ENCODE assay signal across 10 cellular contexts in genomic region chr20:20010639-20011500, GRCh38. TPM values are rescaled to one million over a fixed set of nuclear protein-coding genes. Genes with fewer than 3 reads are reported as not detected.
DNase-seq lines count a peak whose midpoint lies in the region; TF ChIP-seq lines count a peak whose summit lies in the region.
"Had no signal": no experiment of that assay in that cellular context is flagged by ENCODE, and none has a peak within 500 bp of the region (broad histone marks: within the 10 kb centered on the region; RNA-seq: fewer than 3 reads in every experiment).

No MANE protein-coding gene starts in this region.

- DNase-seq in AG08396 (ENCODE audit: low spot score), result peak; percentile 28
- peak; percentile 79 for DNase-seq in NCI-H1694 (lab: John Stamatoyannopoulos, UW)
- no peak for DNase-seq in chondrocyte (ENCODE audit: low spot score)
- peak; percentile 30 for DNase-seq in midbrain (lab: John Stamatoyannopoulos, UW)
- DNase-seq in H7, result no peak
- no peak for DNase-seq in NK-92 treated with Interleukin-12 subunit alpha and Interleukin-12 subunit beta, amount 100 ng/mL, for 24 hours (lab: John Stamatoyannopoulos, UW)
- no peak for DNase-seq in stimulated activated CD4-positive, alpha-beta T cell treated with anti-CD3 and anti-CD28 coated beads, Interleukin-4, amount 100 ng/mL, for 24 hours
- no peak for DNase-seq in mesendoderm
- DNase-seq: GDM1 had no signal

- H3K23ac ChIP-seq in mesendoderm (ENCODE audit: low read length), result no peak overlapping the region

- H2AK5ac ChIP-seq in mesendoderm (ENCODE audit: low read length), result no peak overlapping the region

- H2BK5ac ChIP-seq in mesendoderm (ENCODE audit: low read length), result no peak overlapping the region

- H3K56ac ChIP-seq in mesendoderm (ENCODE audit: low read length), result no peak overlapping the region

- no peaks in the 10 kb centered on the region for H3K79me2 ChIP-seq in mesendoderm (ENCODE audit: control insufficient read depth, insufficient read depth, low read length)

- H2BK15ac ChIP-seq in mesendoderm (replicated peaks; ENCODE audit: low read depth), result no peak overlapping the region

- H3K9me3 Mint-ChIP-seq in chondrocyte (ENCODE audit: low read depth), result no peaks in the 10 kb centered on the region
- H3K9me3 Mint-ChIP-seq: neural crest cell had no signal

- H3K4me3 ChIP-seq in H7 (ENCODE audit: insufficient read depth, low read depth, low read length) (no peak overlapping the region), mesendoderm (ENCODE audit: low read length) (no peak overlapping the region)

- no CpG with 5 or more reads among the region's 4 CpGs for WGBS in mesendoderm (ENCODE audit: extremely low coverage, insufficient coverage, low lambda C conversion rate)

- H3K27me3 Mint-ChIP-seq in chondrocyte (ENCODE audit: low read depth), result no peaks in the 10 kb centered on the region

- no peak overlapping the region for H2BK120ac ChIP-seq in mesendoderm (ENCODE audit: low read depth, low read length)

- no peak overlapping the region for H3K4ac ChIP-seq in mesendoderm (ENCODE audit: low read depth, low read length)

- H3K9ac ChIP-seq in mesendoderm (ENCODE audit: low read length), result no peak overlapping the region

- TF ChIP-seq CTCF in chondrocyte (IDR thresholded peaks at IDR 0.05), result no peak

- peak overlapping the region; percentile 35 for H3K4me3 Mint-ChIP-seq in chondrocyte (ENCODE audit: unreplicated experiment)
- H3K4me3 Mint-ChIP-seq: neural crest cell had no signal

- no peak overlapping the region for H3K4me2 ChIP-seq in mesendoderm (ENCODE audit: low read length)

- no peaks in the 10 kb centered on the region for H3K4me1 ChIP-seq in mesendoderm (ENCODE audit: control insufficient read depth, low read depth, low read length)

- H3K79me1 ChIP-seq in mesendoderm (ENCODE audit: low read length), result no peaks in the 10 kb centered on the region

- no peak overlapping the region for H4K8ac ChIP-seq in mesendoderm (ENCODE audit: low read depth, low read length)

- H3K36me3 ChIP-seq in H7 (replicated peaks; ENCODE audit: control insufficient read depth, insufficient read depth, low read length) (no peaks in the 10 kb centered on the region), mesendoderm (ENCODE audit: control insufficient read depth, insufficient read depth, low read length) (no peaks in the 10 kb centered on the region)

- peaks cover 12% of the 10 kb centered on the region for H3K4me1 Mint-ChIP-seq in chondrocyte (ENCODE audit: low read depth)

- no peak overlapping the region for H4K5ac ChIP-seq in mesendoderm (ENCODE audit: low read length)

- H3K36me3 Mint-ChIP-seq in chondrocyte (ENCODE audit: low read depth), result no peaks in the 10 kb centered on the region

- H3K27me3 ChIP-seq in H7 (ENCODE audit: control insufficient read depth, insufficient read depth, low read length) (no peaks in the 10 kb centered on the region), mesendoderm (ENCODE audit: insufficient read depth, low read length, poor library complexity) (no peaks in the 10 kb centered on the region)

- H3K18ac ChIP-seq in mesendoderm (ENCODE audit: low read length), result no peak overlapping the region

- no peak overlapping the region for H3K27ac ChIP-seq in mesendoderm (ENCODE audit: low read depth, low read length)

- peak overlapping the region; percentile 71 for H3K27ac Mint-ChIP-seq in chondrocyte (ENCODE audit: unreplicated experiment)

RNA-seq across cellular contexts. Expression of gene NAA20, which starts 6.3 kb away (rescaled TPM):
- total RNA-seq in chondrocyte, result 44.9 to 47.2 TPM (median 46.2 TPM) in 3 replicates
- 28.8 and 30.7 TPM in 2 replicates for total RNA-seq in H7 (2014; rRNA removed; shearing (Covaris generic))
- polyA plus RNA-seq in mesendoderm (2013, experiment 1 of 2), result 58.4 TPM
- 54.4 TPM for polyA plus RNA-seq in mesendoderm (2013, experiment 2 of 2)

RNA-seq across cellular contexts. Expression of gene CRNKL1, which starts 41.4 kb away (rescaled TPM):
- total RNA-seq in chondrocyte, result 14.3 to 20.5 TPM (median 16.4 TPM) in 3 replicates
- total RNA-seq in H7 (2014; rRNA removed; shearing (Covaris generic)), result 17.1 and 23.0 TPM in 2 replicates
- 24.5 TPM for polyA plus RNA-seq in mesendoderm (2013, experiment 1 of 2)
- polyA plus RNA-seq in mesendoderm (2013, experiment 2 of 2), result 23.7 TPM

RNA-seq across cellular contexts. Expression of gene CFAP61, which starts 41.5 kb away (rescaled TPM):
- total RNA-seq in chondrocyte, result not detected in 3 replicates
- total RNA-seq in H7 (2014; rRNA removed; shearing (Covaris generic)), result 0.15 and 0.35 TPM in 2 replicates
- polyA plus RNA-seq in mesendoderm (2013, experiment 1 of 2), result 0.06 TPM
- polyA plus RNA-seq in mesendoderm (2013, experiment 2 of 2), result 0.20 TPM

Comparison
In these comparisons a context has a peak if more than half of its experiments do, and no peak if none do; other contexts are left out.
1. DNase-seq: peak in AG08396 (single experiment), NCI-H1694 (single experiment) and midbrain (single experiment); none in chondrocyte (single experiment), H7 (single experiment), NK-92 treated with Interleukin-12 subunit alpha and Interleukin-12 subunit beta, amount 100 ng/mL, for 24 hours (single experiment), stimulated activated CD4-positive, alpha-beta T cell treated with anti-CD3 and anti-CD28 coated beads, Interleukin-4, amount 100 ng/mL, for 24 hours (single experiment) and mesendoderm (single experiment).